17 cellular contexts compared by ENCODE assay signal in the genomic region with DNA sequence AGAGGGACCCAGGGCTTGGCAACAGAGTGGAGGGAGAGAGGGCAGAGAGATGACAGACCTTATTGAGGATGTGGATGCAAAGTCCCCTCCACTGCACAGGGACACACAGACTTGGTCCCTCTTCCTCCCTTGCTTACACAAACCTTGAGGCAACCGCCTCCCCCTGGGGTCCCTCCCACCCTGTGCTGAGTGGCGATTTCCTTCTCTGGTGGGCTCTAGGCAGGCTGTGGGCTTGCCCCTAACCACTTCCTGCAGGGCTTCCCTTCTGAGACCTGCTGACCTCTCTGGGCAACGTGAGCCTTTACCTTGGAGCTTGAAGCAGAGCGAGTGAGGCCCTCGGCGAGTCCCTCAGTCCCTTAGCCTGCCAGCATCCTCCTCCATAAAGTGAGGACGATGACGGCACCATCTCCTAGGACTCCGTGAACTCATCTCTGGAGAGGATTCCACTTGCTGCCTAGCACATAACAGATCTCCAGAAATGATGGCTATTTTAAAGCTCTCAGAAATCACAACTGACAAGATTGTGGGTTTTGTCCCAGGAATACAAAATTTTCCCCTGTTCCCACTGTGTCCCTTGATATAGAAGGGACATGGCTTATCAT.
"Had no signal": no experiment of that assay in that cellular context is flagged by ENCODE, and none has a peak within 500 bp of the region (broad histone marks: within the 10 kb centered on the region; RNA-seq: fewer than 3 reads in every experiment).

No MANE protein-coding gene starts in this region.

- H3K27me3 Mint-ChIP-seq: activated naive CD4-positive, alpha-beta T cell treated with anti-CD3 and anti-CD28 coated beads, Interleukin-2, amount 50 U/mL, for 24 hours had no signal

- H3K9me3 Mint-ChIP-seq: activated naive CD4-positive, alpha-beta T cell treated with anti-CD3 and anti-CD28 coated beads, Interleukin-2, amount 50 U/mL, for 24 hours; activated T-cell treated with anti-CD3 and anti-CD28 coated beads, Interleukin-2, amount 50 U/mL, for 24 hours; natural killer cell had no signal

- ATAC-seq: body of pancreas had no signal

- H3K9me3 ChIP-seq: body of pancreas had no signal

- DNase-seq: activated CD4-positive, alpha-beta T cell treated with anti-CD3 and anti-CD28 coated beads, Interleukin-2, amount 50 U/mL, for 48 hours; activated effector memory CD4-positive, alpha-beta T cell treated with anti-CD3 and anti-CD28 coated beads, Interleukin-2, amount 50 U/mL, for 16 hours; activated T-cell treated with anti-CD3 and anti-CD28 coated beads, Interleukin-2, amount 50 U/mL, for 24 hours; amniotic stem cell; body of pancreas; cortex of kidney; effector CD8-positive, alpha-beta T cell; foreskin fibroblast; glutamatergic neuron; mesenchymal stem cell; natural killer cell; retina; stimulated activated CD4-positive, alpha-beta T cell treated with anti-CD3 and anti-CD28 coated beads, Interleukin-12 subunit alpha, Interleukin-12 subunit beta, amount 100 ng/mL, for 4 hours; stimulated activated CD4-positive, alpha-beta T cell treated with anti-CD3 and anti-CD28 coated beads, Interleukin-2, amount 100 ng/mL, for 24 hours; trophoblast cell had no signal

- H3K27ac ChIP-seq: body of pancreas, VCaP had no signal

- H3K36me3 Mint-ChIP-seq: activated naive CD4-positive, alpha-beta T cell treated with anti-CD3 and anti-CD28 coated beads, Interleukin-2, amount 50 U/mL, for 24 hours; natural killer cell had no signal

- H3K27ac Mint-ChIP-seq: activated naive CD4-positive, alpha-beta T cell treated with anti-CD3 and anti-CD28 coated beads, Interleukin-2, amount 50 U/mL, for 24 hours; natural killer cell had no signal

- H3K4me3 Mint-ChIP-seq: activated naive CD4-positive, alpha-beta T cell treated with anti-CD3 and anti-CD28 coated beads, Interleukin-2, amount 50 U/mL, for 24 hours; activated T-cell treated with anti-CD3 and anti-CD28 coated beads, Interleukin-2, amount 50 U/mL, for 24 hours; natural killer cell had no signal

- H3K4me3 ChIP-seq: body of pancreas had no signal

- H3K27me3 ChIP-seq: body of pancreas had no signal

- H3K4me1 ChIP-seq: body of pancreas had no signal
